Comparison of ENCODE assay signal across 9 cellular contexts in genomic region chr3:98022978-98023820, GRCh38. TPM values are rescaled to one million over a fixed set of nuclear protein-coding genes. Genes with fewer than 3 reads are reported as not detected.
DNase-seq lines count a peak whose midpoint lies in the region; ATAC-seq and TF ChIP-seq lines count a peak whose summit lies in the region.
"Had no signal": no experiment of that assay in that cellular context is flagged by ENCODE, and none has a peak within 500 bp of the region (broad histone marks: within the 10 kb centered on the region; RNA-seq: fewer than 3 reads in every experiment).

No MANE protein-coding gene starts in this region.

- H3K4me3 ChIP-seq in neutrophil (ENCODE audit: low read depth in 1 of 2, low read length in 1 of 2): no peak overlapping the region

- no peaks in the 10 kb centered on the region for H3K36me3 ChIP-seq in neutrophil

- H3K4me1 Mint-ChIP-seq in activated T-helper 17 cell treated with anti-CD3 and anti-CD28 coated beads, Interleukin-2, amount 50 U/mL, for 72 hours: no peaks in the 10 kb centered on the region

- POLR2A ChIA-PET in RWPE1 (lab: Yijun Ruan, JAX; ENCODE audit: low non-redundant PET): no interaction called here

- DNase-seq in DMS53 treated with DMSO at 0.1 percent for 48 hours (lab: John Stamatoyannopoulos, UW; ENCODE audit: unreplicated experiment) (peak; percentile 35), LHCN-M2 (ENCODE audit: low read depth) (peak; percentile 54), RWPE1 (ENCODE audit: low spot score) (peak; percentile 58), fibroblast of the conjunctiva (ENCODE audit: low read depth) (peak; percentile 62), superior temporal gyrus (ENCODE audit: extremely low spot score) (peak; percentile 97)

- no peaks in the 10 kb centered on the region for H3K27me3 ChIP-seq in neutrophil

- no peaks in the 10 kb centered on the region for H3K4me1 ChIP-seq in neutrophil (ENCODE audit: control insufficient read depth in 1 of 2, insufficient read depth in 1 of 2, low read depth in 1 of 2, low read length in 1 of 2)

- CTCF ChIA-PET in RWPE1 (lab: Yijun Ruan, JAX): interaction anchor here (0.5 to 1.6 kb wide), 24 partner anchors 9 to 742 kb away, joined by 3 to 12 read pairs (median 3); partner anchors contain the start of gene CRYBG3

- H3K9me3 ChIP-seq in neutrophil: no peaks in the 10 kb centered on the region

- TF ChIP-seq CTCF in RWPE1 (conservative IDR thresholded peaks at IDR 0.05; ENCODE audit: low read depth) (peak; percentile 87), neutrophil (IDR thresholded peaks at IDR 0.05) (peak; percentile 80)

- H3K27ac Mint-ChIP-seq in activated T-helper 17 cell treated with anti-CD3 and anti-CD28 coated beads, Interleukin-2, amount 50 U/mL, for 72 hours: no peak overlapping the region

- no peaks in the 10 kb centered on the region for H3K27me3 Mint-ChIP-seq in activated T-helper 17 cell treated with anti-CD3 and anti-CD28 coated beads, Interleukin-2, amount 50 U/mL, for 72 hours

- H3K4me3 Mint-ChIP-seq in activated T-helper 17 cell treated with anti-CD3 and anti-CD28 coated beads, Interleukin-2, amount 50 U/mL, for 72 hours: no peak overlapping the region

- no peaks in the 10 kb centered on the region for H3K36me3 Mint-ChIP-seq in activated T-helper 17 cell treated with anti-CD3 and anti-CD28 coated beads, Interleukin-2, amount 50 U/mL, for 72 hours (ENCODE audit: low read depth)

- H3K27ac ChIP-seq in RWPE1 (no peak overlapping the region), neutrophil (no peak overlapping the region)
- H3K27ac ChIP-seq: epithelial cell of prostate had no signal

- no peaks in the 10 kb centered on the region for H3K9me3 Mint-ChIP-seq in activated T-helper 17 cell treated with anti-CD3 and anti-CD28 coated beads, Interleukin-2, amount 50 U/mL, for 72 hours

- peak; percentile 54 for ATAC-seq in GM21737 (IDR thresholded peaks at IDR 0.05; ENCODE audit: unreplicated experiment)
- peak; percentile 73 for ATAC-seq in activated T-helper 17 cell treated with anti-CD3 and anti-CD28 coated beads, Interleukin-2, amount 50 U/mL, for 72 hours (replicated peaks)

RNA-seq across cellular contexts. Expression of gene GABRR3, which starts 11.9 kb away (rescaled TPM):
- not detected in 2 replicates for total RNA-seq in LHCN-M2 (2014; rRNA removed)
- not detected for polyA plus RNA-seq in LHCN-M2 (2012)
- not detected for total RNA-seq in activated T-helper 17 cell treated with anti-CD3 and anti-CD28 coated beads, Interleukin-2, amount 50 U/mL, for 72 hours

RNA-seq across cellular contexts. Expression of gene RIOX2, which starts 51.0 kb away (rescaled TPM):
- total RNA-seq in LHCN-M2 (2014; rRNA removed): 26.5 and 28.5 TPM in 2 replicates
- 13.6 TPM for polyA plus RNA-seq in LHCN-M2 (2012)
- total RNA-seq in activated T-helper 17 cell treated with anti-CD3 and anti-CD28 coated beads, Interleukin-2, amount 50 U/mL, for 72 hours: 10 to 100 TPM; 28.0 to 61.5 TPM

Comparison
In these comparisons a context has a peak if more than half of its experiments do, and no peak if none do; other contexts are left out.
1. DNase-seq: peak in every context shown above with its lines; median percentile 97 in superior temporal gyrus; 62 in fibroblast of the conjunctiva; 58 in RWPE1; 54 in LHCN-M2; 35 in DMS53 treated with DMSO at 0.1 percent for 48 hours.